Comparison of ENCODE assay signal across 16 cellular contexts in the genomic region with DNA sequence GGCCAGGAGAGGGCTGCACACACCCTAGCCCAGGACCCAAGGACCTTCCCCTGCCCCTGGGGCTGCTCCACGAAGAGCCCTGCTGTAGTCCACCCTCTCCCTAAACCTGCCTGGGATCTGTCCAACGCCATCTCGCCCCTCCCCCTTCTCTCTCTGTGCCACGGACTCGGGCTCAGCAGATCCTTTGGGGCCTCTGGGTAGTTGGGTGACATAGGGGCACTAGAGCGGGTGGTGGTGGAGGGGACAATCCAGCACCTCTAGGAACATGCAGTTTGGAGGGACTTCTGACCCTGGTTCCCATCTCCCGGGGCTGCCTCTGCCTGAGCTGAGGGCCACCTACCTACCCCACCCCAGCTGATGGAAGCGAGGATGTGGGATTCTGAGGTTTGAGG. TPM values are rescaled to one million over a fixed set of nuclear protein-coding genes. Genes with fewer than 3 reads are reported as not detected.
DNase-seq lines count a peak whose midpoint lies in the region; TF ChIP-seq lines count a peak whose summit lies in the region.
"Had no signal": no experiment of that assay in that cellular context is flagged by ENCODE, and none has a peak within 500 bp of the region (broad histone marks: within the 10 kb centered on the region; RNA-seq: fewer than 3 reads in every experiment).

No MANE protein-coding gene starts in this region.

- H3K27ac Mint-ChIP-seq in progenitor cell of endocrine pancreas, result peak overlapping the region; percentile 37

- peaks cover 9 to 29% of the 10 kb centered on the region in 2 donors for H3K4me1 ChIP-seq in duodenal mucosa (ENCODE audit: control insufficient read depth in 1 of 2, insufficient read depth in 2 of 2, low read length in 2 of 2)

- H3K36me3 ChIP-seq in duodenal mucosa (ENCODE audit: control insufficient read depth in 1 of 2, insufficient read depth in 2 of 2, low read length in 2 of 2), result no peaks in the 10 kb centered on the region
- H3K36me3 ChIP-seq: ascending aorta, tibial nerve had no signal

- H3K9me3 Mint-ChIP-seq in progenitor cell of endocrine pancreas (ENCODE audit: low read depth), result no peaks in the 10 kb centered on the region

- peak overlapping the region; percentile 68 for H3K4me3 Mint-ChIP-seq in progenitor cell of endocrine pancreas (ENCODE audit: low read depth)

- H3K27me3 Mint-ChIP-seq in progenitor cell of endocrine pancreas, result peaks cover 74% of the 10 kb centered on the region

- peaks cover 50 to 60% of the 10 kb centered on the region in 2 donors for H3K27me3 ChIP-seq in duodenal mucosa (ENCODE audit: control insufficient read depth in 1 of 2, insufficient read depth in 2 of 2, low read length in 2 of 2)

- H3K36me3 Mint-ChIP-seq in progenitor cell of endocrine pancreas (ENCODE audit: insufficient read depth), result no peaks in the 10 kb centered on the region

- peak overlapping the region; percentile 54 to 61 for H3K4me3 ChIP-seq in duodenal mucosa (ENCODE audit: low read depth in 1 of 2, low read length in 2 of 2)
- H3K4me3 ChIP-seq: ascending aorta, tibial nerve had no signal

- peak overlapping the region; percentile 6 to 71 for H3K9ac ChIP-seq in duodenal mucosa (ENCODE audit: low read depth in 1 of 2, low read length in 2 of 2)

- no peak for TF ChIP-seq CTCF in progenitor cell of endocrine pancreas (IDR thresholded peaks at IDR 0.05; ENCODE audit: unreplicated experiment)

- H3K9me3 ChIP-seq in duodenal mucosa (ENCODE audit: control insufficient read depth in 1 of 2, low read length in 2 of 2), result no peaks in the 10 kb centered on the region
- H3K9me3 ChIP-seq: ascending aorta, tibial nerve had no signal

- peaks cover 14% of the 10 kb centered on the region for H3K4me1 Mint-ChIP-seq in progenitor cell of endocrine pancreas (ENCODE audit: low read depth)

- DNase-seq in NCI-H345 (lab: John Stamatoyannopoulos, UW) (peak; percentile 49), NCI-H345 treated with DMSO at 0.1 percent for 48 hours (lab: John Stamatoyannopoulos, UW; ENCODE audit: unreplicated experiment) (no peak), NCI-H1694 treated with DMSO at 0.1 percent for 48 hours (lab: John Stamatoyannopoulos, UW) (peak; percentile 57), progenitor cell of endocrine pancreas (ENCODE audit: low spot score, unreplicated experiment) (no peak), SIG-M5 (lab: John Stamatoyannopoulos, UW) (no peak), T-helper 2 cell (no peak)
- no peak for DNase-seq in stimulated activated CD8-positive, alpha-beta memory T cell treated with anti-CD3 and anti-CD28 coated beads, Interleukin-4, amount 100 ng/mL, for 48 hours
- DNase-seq: dermis blood vessel endothelial cell, mesenchymal stem cell, posterior cingulate gyrus, SW 1271 had no signal

- no peak overlapping the region for H3K27ac ChIP-seq in duodenal mucosa (ENCODE audit: low read depth, low read length)
- H3K27ac ChIP-seq: ascending aorta, tibial nerve had no signal

RNA-seq across cellular contexts. Expression of a gene that starts 7.3 kb away (rescaled TPM):
- 24.4 and 30.1 TPM in 2 replicates for total RNA-seq in progenitor cell of endocrine pancreas
- total RNA-seq: ascending aorta, dermis blood vessel endothelial cell, HepG2, OCI-LY7, tibial nerve had no signal

RNA-seq across cellular contexts. Expression of a gene that starts 15.6 kb away (rescaled TPM):
- total RNA-seq in progenitor cell of endocrine pancreas, result 13.5 and 15.6 TPM in 2 replicates
- total RNA-seq: ascending aorta, dermis blood vessel endothelial cell, HepG2, OCI-LY7, tibial nerve had no signal

RNA-seq across cellular contexts. Expression of a gene that starts 40.8 kb away (rescaled TPM):
- 0.65 and 0.67 TPM in 2 replicates for total RNA-seq in progenitor cell of endocrine pancreas
- total RNA-seq: ascending aorta, dermis blood vessel endothelial cell, HepG2, OCI-LY7, tibial nerve had no signal

RNA-seq across cellular contexts. Expression of a gene that starts 41.1 kb away (rescaled TPM):
- 5.1 and 6.2 TPM in 2 replicates for total RNA-seq in progenitor cell of endocrine pancreas
- total RNA-seq: ascending aorta, dermis blood vessel endothelial cell, HepG2, tibial nerve had no signal

Comparison
In these comparisons a context has a peak if more than half of its experiments do, and no peak if none do; other contexts are left out.
1. DNase-seq: peak in NCI-H345 (single experiment) and NCI-H1694 treated with DMSO at 0.1 percent for 48 hours (single experiment); none in NCI-H345 treated with DMSO at 0.1 percent for 48 hours (single experiment), progenitor cell of endocrine pancreas (single experiment), SIG-M5 (single experiment), T-helper 2 cell (0 of 5) and stimulated activated CD8-positive, alpha-beta memory T cell treated with anti-CD3 and anti-CD28 coated beads, Interleukin-4, amount 100 ng/mL, for 48 hours (single experiment).